3 cellular contexts compared by ENCODE assay signal in genomic region chr11:96854425-96854824, GRCh38.
"Had no signal": no experiment of that assay in that cellular context is flagged by ENCODE, and none has a peak within 500 bp of the region (broad histone marks: within the 10 kb centered on the region; RNA-seq: fewer than 3 reads in every experiment).

No MANE protein-coding gene starts in this region.

- ATAC-seq: GM12878 had no signal

- H3K4me3 ChIP-seq: GM12878 had no signal

- DNase-seq: GDM1, GF-D8 had no signal
